In the genomic region with DNA sequence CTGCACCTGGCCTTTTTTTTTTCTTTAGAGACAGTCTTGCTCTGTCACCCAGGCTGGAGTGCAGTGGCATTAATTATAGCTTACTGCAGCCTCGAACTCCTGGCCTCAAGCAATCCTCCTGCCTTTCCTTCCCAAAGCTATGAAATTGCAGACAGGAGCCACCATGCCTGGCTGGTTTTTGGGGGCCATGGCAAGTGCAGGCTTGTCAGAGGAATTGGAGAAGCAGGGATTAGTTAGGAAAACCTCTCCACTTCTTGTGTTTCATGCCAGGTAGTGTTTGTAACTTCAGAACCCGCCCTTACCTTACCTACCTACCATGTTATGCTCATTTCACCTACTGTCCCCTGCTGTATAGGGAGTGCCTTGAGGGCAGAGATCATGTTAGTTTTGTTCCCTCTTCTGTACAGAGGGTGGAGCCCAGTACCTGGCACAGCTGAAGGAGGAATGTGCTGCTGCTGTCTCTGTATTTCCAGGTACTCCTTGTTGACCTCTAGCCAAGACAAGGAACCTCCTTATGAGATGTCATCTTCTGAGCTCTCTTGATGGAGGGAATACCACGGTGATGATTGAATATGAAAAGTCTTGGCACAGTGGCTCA, we compare ENCODE assay signal across 16 cellular contexts. TPM values are rescaled to one million over a fixed set of nuclear protein-coding genes. Genes with fewer than 3 reads are reported as not detected.
DNase-seq lines count a peak whose midpoint lies in the region; ATAC-seq and TF ChIP-seq lines count a peak whose summit lies in the region.
"Had no signal": no experiment of that assay in that cellular context is flagged by ENCODE, and none has a peak within 500 bp of the region (broad histone marks: within the 10 kb centered on the region; RNA-seq: fewer than 3 reads in every experiment).

No MANE protein-coding gene starts in this region.

- no peaks in the 10 kb centered on the region for H3K9me2 ChIP-seq in Karpas-422 (replicated peaks; ENCODE audit: insufficient read depth, low read length)

- H3K4me1 ChIP-seq in Karpas-422 (ENCODE audit: low read length) = peaks cover 12% of the 10 kb centered on the region
- no peaks in the 10 kb centered on the region for H3K4me1 ChIP-seq in left lung

- intact Hi-C loops in left lung (cut with DNase I) = no loop called here

- H3K4me3 ChIP-seq in Karpas-422 (ENCODE audit: low read length) (no peak overlapping the region), left lung (no peak overlapping the region)
- H3K4me3 ChIP-seq: gastrocnemius medialis had no signal

- no peaks in the 10 kb centered on the region for H4K20me1 ChIP-seq in Karpas-422 (ENCODE audit: insufficient read depth, low read depth, low read length)

- no peak overlapping the region for H3K4me2 ChIP-seq in Karpas-422 (ENCODE audit: low read depth, low read length, poor library complexity, severe bottlenecking)

- peaks cover 22% of the 10 kb centered on the region for H3K36me3 Mint-ChIP-seq in brain
- H3K36me3 Mint-ChIP-seq in stimulated activated naive B cell treated with anti-CD40 and anti-IgM and Interleukin-4, amounts not matched to agents 10 μg/mL and 1 μg/mL and 100 μg/mL, for 72 hours = peaks cover 36 to 49% of the 10 kb centered on the region in 2 donors

- DNase-seq in Karpas-422 (no peak), left lung (no peak)
- DNase-seq in stimulated activated naive B cell treated with anti-CD40 and anti-IgM and Interleukin-4, amounts not matched to agents 10 μg/mL and 1 μg/mL and 100 μg/mL, for 72 hours = no peak
- no peak for DNase-seq in effector CD8-positive, alpha-beta T cell (lab: John Stamatoyannopoulos, UW)
- DNase-seq: activated CD4-positive, CD25-positive, alpha-beta regulatory T cell treated with anti-CD3 and anti-CD28 coated beads, Interleukin-2, amount 50 U/mL, for 72 hours; gastrocnemius medialis; GOT3; NCI-H1436; NCI-H2227 treated with DMSO at 0.1 percent for 48 hours; stimulated activated CD4-positive, alpha-beta T cell treated with anti-CD3 and anti-CD28 coated beads, Interleukin-15, amount 100 ng/mL, for 24 hours; T-helper 9 cell had no signal

- ATAC-seq in left lung = peak; percentile 80
- no peak for ATAC-seq in stimulated activated naive B cell treated with anti-CD40 and anti-IgM and Interleukin-4, amounts not matched to agents 10 μg/mL and 1 μg/mL and 100 μg/mL, for 72 hours (replicated peaks)
- no peak for ATAC-seq in GM21723 (IDR thresholded peaks at IDR 0.05; ENCODE audit: unreplicated experiment)
- no peak for ATAC-seq in HG02610 (IDR thresholded peaks at IDR 0.05; ENCODE audit: unreplicated experiment)

- no peaks in the 10 kb centered on the region; the same call in 1 of the 2 replicates for H3K36me3 ChIP-seq in Karpas-422 (ENCODE audit: insufficient read depth, low read length)
- H3K36me3 ChIP-seq in left lung = no peaks in the 10 kb centered on the region
- H3K36me3 ChIP-seq: gastrocnemius medialis had no signal

- H3K27ac Mint-ChIP-seq in brain = peak overlapping the region in 3 of 5 experiments; percentile 6 to 38 (median 7)
- peak overlapping the region; percentile 70 for H3K27ac Mint-ChIP-seq in stimulated activated naive B cell treated with anti-CD40 and anti-IgM and Interleukin-4, amounts not matched to agents 10 μg/mL and 1 μg/mL and 100 μg/mL, for 72 hours
- H3K27ac Mint-ChIP-seq: activated naive CD8-positive, alpha-beta T cell had no signal

- no peaks in the 10 kb centered on the region for H3K27me3 Mint-ChIP-seq in brain
- no peaks in the 10 kb centered on the region for H3K27me3 Mint-ChIP-seq in stimulated activated naive B cell treated with anti-CD40 and anti-IgM and Interleukin-4, amounts not matched to agents 10 μg/mL and 1 μg/mL and 100 μg/mL, for 72 hours
- H3K27me3 Mint-ChIP-seq: activated naive CD8-positive, alpha-beta T cell had no signal

- peaks cover 87% of the 10 kb centered on the region for H3K79me2 ChIP-seq in Karpas-422 (ENCODE audit: low read length)

- H3K9ac ChIP-seq in Karpas-422 (ENCODE audit: low read length) = no peak overlapping the region

- H3K27me3 ChIP-seq in Karpas-422 (ENCODE audit: low read length) = no peaks in the 10 kb centered on the region
- no peaks in the 10 kb centered on the region for H3K27me3 ChIP-seq in left lung
- H3K27me3 ChIP-seq: gastrocnemius medialis had no signal

- no peak overlapping the region for H3K4me3 Mint-ChIP-seq in brain
- H3K4me3 Mint-ChIP-seq in stimulated activated naive B cell treated with anti-CD40 and anti-IgM and Interleukin-4, amounts not matched to agents 10 μg/mL and 1 μg/mL and 100 μg/mL, for 72 hours = no peak overlapping the region
- H3K4me3 Mint-ChIP-seq: activated naive CD8-positive, alpha-beta T cell had no signal

- H2AFZ ChIP-seq in Karpas-422 (ENCODE audit: low read length) = no peak overlapping the region

- 0 out of 2 replicates have a peak overlapping the region, but pooled peaks have one; percentile 11 for H3K27ac ChIP-seq in Karpas-422 (ENCODE audit: low read length)
- no peak overlapping the region for H3K27ac ChIP-seq in left lung
- H3K27ac ChIP-seq: epithelial cell of prostate had no signal

- H3K9me3 ChIP-seq in Karpas-422 (ENCODE audit: low read length) (no peaks in the 10 kb centered on the region), left lung (no peaks in the 10 kb centered on the region)
- H3K9me3 ChIP-seq: gastrocnemius medialis had no signal

- H3K9me3 Mint-ChIP-seq in brain = no peaks in the 10 kb centered on the region
- no peaks in the 10 kb centered on the region for H3K9me3 Mint-ChIP-seq in stimulated activated naive B cell treated with anti-CD40 and anti-IgM and Interleukin-4, amounts not matched to agents 10 μg/mL and 1 μg/mL and 100 μg/mL, for 72 hours

- H3K4me1 Mint-ChIP-seq in brain = no peaks in the 10 kb centered on the region
- H3K4me1 Mint-ChIP-seq in stimulated activated naive B cell treated with anti-CD40 and anti-IgM and Interleukin-4, amounts not matched to agents 10 μg/mL and 1 μg/mL and 100 μg/mL, for 72 hours = peaks cover 25 to 44% of the 10 kb centered on the region in 2 donors

- TF ChIP-seq CTCF in brain (conservative IDR thresholded peaks at IDR 0.05) (no peak), left lung (IDR thresholded peaks at IDR 0.05) (no peak)

RNA-seq across cellular contexts. Expression of a gene that starts 43.8 kb away (rescaled TPM):
- total RNA-seq in Karpas-422 (2014; rRNA removed; shearing (Covaris generic); ENCODE audit: low replicate concordance) = 72.8 and 115 TPM in 2 replicates
- 28.8 TPM for polyA plus RNA-seq in brain (ENCODE audit: insufficient read depth, low read depth, low replicate concordance)
- total RNA-seq in left lung = 10 to 100 TPM; 40.9 to 50.3 TPM
